Comparison of ENCODE assay signal across 1 cellular context in genomic region chr4:184267673-184268573, GRCh38.
TF ChIP-seq lines count a peak whose summit lies in the region.

No MANE protein-coding gene starts in this region.

TF ChIP-seq in H1, 55 proteins besides CTCF, POLR2A, EP300 and RAD21:
- peak; percentile 41; the same call in 1 of the 2 replicates for TF ChIP-seq BACH1 (IDR thresholded peaks at IDR 0.05; ENCODE audit: low read length)
- TF ChIP-seq SP4 (IDR thresholded peaks at IDR 0.05; ENCODE audit: low read length): no peak
